Comparison of ENCODE assay signal across 17 cellular contexts in genomic region chr10:23053036-23053435, GRCh38. TPM values are rescaled to one million over a fixed set of nuclear protein-coding genes. Genes with fewer than 3 reads are reported as not detected.
DNase-seq lines count a peak whose midpoint lies in the region; ATAC-seq, FAIRE-seq and TF ChIP-seq lines count a peak whose summit lies in the region.
"Had no signal": no experiment of that assay in that cellular context is flagged by ENCODE, and none has a peak within 500 bp of the region (broad histone marks: within the 10 kb centered on the region; RNA-seq: fewer than 3 reads in every experiment).

No MANE protein-coding gene starts in this region.

- H3K27me3 Mint-ChIP-seq in CD4-positive, alpha-beta T cell = peaks cover 49% of the 10 kb centered on the region

- ATAC-seq in lower lobe of right lung (peak; percentile 94 to 96), GM21786 (IDR thresholded peaks at IDR 0.05; ENCODE audit: unreplicated experiment) (no peak)
- no peak for ATAC-seq in CD4-positive, alpha-beta T cell (ENCODE audit: poor library complexity)
- ATAC-seq: left colon, Panc1 had no signal

- H3K27me3 ChIP-seq in bronchial epithelial cell (ENCODE audit: control insufficient read depth, insufficient read depth, low read length) = no peaks in the 10 kb centered on the region
- no peaks in the 10 kb centered on the region for H3K27me3 ChIP-seq in lower lobe of right lung (ENCODE audit: low read depth)
- H3K27me3 ChIP-seq in CD4-positive, alpha-beta T cell (ENCODE audit: control insufficient read depth, insufficient read depth, low read length) = no peaks in the 10 kb centered on the region
- H3K27me3 ChIP-seq: tibial nerve had no signal

- H3K4me3 ChIP-seq in bronchial epithelial cell (ENCODE audit: low read depth, low read length) (no peak overlapping the region), lower lobe of right lung (no peak overlapping the region)
- H3K4me3 ChIP-seq: tibial nerve had no signal

- CTCF ChIA-PET in CD4-positive, alpha-beta T cell (lab: Charles Lee) = no interaction called here

- no peak overlapping the region for H3K4me3 Mint-ChIP-seq in CD4-positive, alpha-beta T cell
- H3K4me3 Mint-ChIP-seq: activated CD4-positive, alpha-beta memory T cell treated with anti-CD3 and anti-CD28 coated beads, Interleukin-2, amount 10 ng/mL, durations not matched to agents 7 days and 5 days had no signal

- POLR2A ChIA-PET in CD4-positive, alpha-beta T cell (lab: Charles Lee) = no interaction called here

- H3K27ac ChIP-seq in lower lobe of right lung = no peak overlapping the region
- no peak overlapping the region for H3K27ac ChIP-seq in CD4-positive, alpha-beta T cell (ENCODE audit: low read depth, low read length)
- H3K27ac ChIP-seq: tibial nerve had no signal

- H3K27ac Mint-ChIP-seq in CD4-positive, alpha-beta T cell = no peak overlapping the region
- H3K27ac Mint-ChIP-seq: activated CD4-positive, alpha-beta memory T cell treated with anti-CD3 and anti-CD28 coated beads, Interleukin-2, amount 10 ng/mL, durations not matched to agents 7 days and 5 days; activated T-helper 2 cell treated with anti-CD3 and anti-CD28 coated beads, Interferon-gamma antibody, Interleukin-2, Interleukin-4, amounts not matched to agents 10 μg/mL and 5 μg/mL and 100 μg/mL, durations not matched to agents 14 hours and 24 hours and 36 hours had no signal

- no peak for TF ChIP-seq CTCF in bronchial epithelial cell (IDR thresholded peaks at IDR 0.05; ENCODE audit: insufficient read depth, low read length, severe bottlenecking)
- no peak for TF ChIP-seq CTCF in lower lobe of right lung (IDR thresholded peaks at IDR 0.05)
- no peak for TF ChIP-seq CTCF in CD4-positive, alpha-beta T cell (IDR thresholded peaks at IDR 0.05)

- no peaks in the 10 kb centered on the region for H3K9me3 Mint-ChIP-seq in CD4-positive, alpha-beta T cell
- H3K9me3 Mint-ChIP-seq: activated CD4-positive, alpha-beta memory T cell treated with anti-CD3 and anti-CD28 coated beads, Interleukin-2, amount 10 ng/mL, durations not matched to agents 7 days and 5 days; activated T-helper 2 cell treated with anti-CD3 and anti-CD28 coated beads, Interferon-gamma antibody, Interleukin-2, Interleukin-4, amounts not matched to agents 10 μg/mL and 5 μg/mL and 100 μg/mL, durations not matched to agents 14 hours and 24 hours and 36 hours had no signal

- H3K4me1 Mint-ChIP-seq in CD4-positive, alpha-beta T cell (ENCODE audit: low read depth) = no peaks in the 10 kb centered on the region
- H3K4me1 Mint-ChIP-seq: activated CD4-positive, alpha-beta memory T cell treated with anti-CD3 and anti-CD28 coated beads, Interleukin-2, amount 10 ng/mL, durations not matched to agents 7 days and 5 days had no signal

- H3K4me1 ChIP-seq in lower lobe of right lung = no peaks in the 10 kb centered on the region
- H3K4me1 ChIP-seq: tibial nerve had no signal

- DNase-seq in A172 (ENCODE audit: low spot score) = peak; percentile 37
- peak; percentile 20 for DNase-seq in HT1080 (ENCODE audit: low read depth)
- peak; percentile 81 for DNase-seq in bronchial epithelial cell (ENCODE audit: low read depth)
- DNase-seq in lower lobe of right lung = peak; percentile 61
- DNase-seq in CD4-positive, alpha-beta T cell = no peak
- no peak for DNase-seq in NCI-H345 (lab: John Stamatoyannopoulos, UW)
- no peak for DNase-seq in NCI-H510A (lab: John Stamatoyannopoulos, UW)
- DNase-seq: activated CD4-positive, alpha-beta memory T cell treated with anti-CD3 and anti-CD28 coated beads, Interleukin-2, amount 10 ng/mL, durations not matched to agents 7 days and 5 days; DMS153; left colon; nucleus accumbens; stimulated activated CD4-positive, alpha-beta T cell treated with anti-CD3 and anti-CD28 coated beads, Interleukin-15, amount 100 ng/mL, for 24 hours; T-helper 9 cell had no signal

- no peaks in the 10 kb centered on the region for H3K36me3 Mint-ChIP-seq in CD4-positive, alpha-beta T cell (ENCODE audit: low read depth)

- intact Hi-C loops in lower lobe of right lung (cut with DNase I) = no loop called here
- intact Hi-C loops in CD4-positive, alpha-beta T cell (cut with DNase I, micrococcal nuclease) = no loop called here

- peak; percentile 83 for FAIRE-seq in bronchial epithelial cell (lab: Jason Lieb, UNC)

- no peaks in the 10 kb centered on the region for H3K9me3 ChIP-seq in lower lobe of right lung
- no peaks in the 10 kb centered on the region for H3K9me3 ChIP-seq in CD4-positive, alpha-beta T cell (ENCODE audit: control insufficient read depth, low read length)
- H3K9me3 ChIP-seq: tibial nerve had no signal

- no peaks in the 10 kb centered on the region for H3K36me3 ChIP-seq in bronchial epithelial cell (ENCODE audit: control insufficient read depth, insufficient read depth, low read length)
- H3K36me3 ChIP-seq in lower lobe of right lung = no peaks in the 10 kb centered on the region
- H3K36me3 ChIP-seq: tibial nerve had no signal

RNA-seq across cellular contexts. Expression of gene MSRB2, which starts 42.3 kb away (rescaled TPM):
- total RNA-seq in A172 (2014; rRNA removed; shearing (Covaris generic)) = 22.8 and 29.0 TPM in 2 replicates
- 10.1 and 10.3 TPM in 2 replicates for total RNA-seq in HT1080 (2014; rRNA removed; shearing (Covaris generic))
- 11.2 and 11.5 TPM in 2 replicates for polyA plus RNA-seq in HT1080 (2015; cell fraction: cytosol; rRNA removed)
- 2.8 and 4.5 TPM in 2 replicates for polyA plus RNA-seq in HT1080 (2015; cell fraction: nucleus; rRNA removed)
- total RNA-seq in bronchial epithelial cell (11.1 and 13.7 TPM in 2 replicates), lower lobe of right lung (17.9 TPM)
- total RNA-seq in CD4-positive, alpha-beta T cell = 1 to 10 TPM in 1 of 2 experiments, under 1 TPM in 1; 0.66 to 1.4 TPM

Comparison
In these comparisons a context has a peak if more than half of its experiments do, and no peak if none do; other contexts are left out.
1. DNase-seq: peak in A172 (single experiment), HT1080 (single experiment), bronchial epithelial cell (single experiment) and lower lobe of right lung (single experiment); none in CD4-positive, alpha-beta T cell (0 of 10), NCI-H345 (single experiment) and NCI-H510A (single experiment).
2. ATAC-seq: peak in lower lobe of right lung (2 of 2); none in GM21786 (single experiment) and CD4-positive, alpha-beta T cell (single experiment).